ENCODE assay signal across 8 cellular contexts in genomic region chr15:90956551-90957104, GRCh38. TPM values are rescaled to one million over a fixed set of nuclear protein-coding genes. Genes with fewer than 3 reads are reported as not detected.
DNase-seq lines count a peak whose midpoint lies in the region; ATAC-seq, FAIRE-seq and TF ChIP-seq lines count a peak whose summit lies in the region.

No MANE protein-coding gene starts in this region.

- no peak for FAIRE-seq in pancreas (lab: Jason Lieb, UNC)

- peak overlapping the region; percentile 36 to 85 (median 68) for H3K4me3 ChIP-seq in pancreas
- H3K4me3 ChIP-seq in tibial artery: peak overlapping the region; percentile 75 to 88

- TF ChIP-seq CTCF in pancreas (IDR thresholded peaks at IDR 0.05) (peak; percentile 82 to 93 (median 90)), tibial artery (IDR thresholded peaks at IDR 0.05) (peak; percentile 92 to 97)

- DNase-seq in COLO668 (lab: John Stamatoyannopoulos, UW; ENCODE audit: unreplicated experiment) (peak; percentile 94), HuH-7.5 (ENCODE audit: low spot score) (peak; percentile 98), SK-N-DZ (ENCODE audit: low spot score) (peak; percentile 32), Right ventricle myocardium superior (peak; percentile 89), pancreas (peak; percentile 70 to 94 (median 84)), tibial artery (peak; percentile 57 to 86)
- DNase-seq in activated naive CD8-positive, alpha-beta T cell treated with anti-CD3 and anti-CD28 coated beads, Interleukin-2, amount 50 U/mL, for 16 hours (ENCODE audit: low read depth, low spot score): peak; percentile 19

- H3K9me3 ChIP-seq in pancreas: no peaks in the 10 kb centered on the region
- no peaks in the 10 kb centered on the region for H3K9me3 ChIP-seq in tibial artery

- 0 to 1% methylated on average over 47 to 50 of the region's 50 CpGs for WGBS in pancreas, 2 donors

- H3K4me1 ChIP-seq in pancreas (peaks cover 8 to 17% (median 8%) of the 10 kb centered on the region in 3 donors), tibial artery (peaks cover 0 to 65% (median 55%) of the 10 kb centered on the region in 4 donors)

- H3K27ac ChIP-seq in pancreas: peak overlapping the region; percentile 37 to 93 (median 50)
- peak overlapping the region; percentile 83 to 86 for H3K27ac ChIP-seq in tibial artery

- no peaks in the 10 kb centered on the region for H3K27me3 ChIP-seq in pancreas
- no peaks in the 10 kb centered on the region for H3K27me3 ChIP-seq in tibial artery

- H3K36me3 ChIP-seq in pancreas: peaks cover 0 to 16% (median 3%) of the 10 kb centered on the region in 3 donors
- H3K36me3 ChIP-seq in tibial artery: peaks cover 0 to 32% (median 30%) of the 10 kb centered on the region in 3 donors

- ATAC-seq in Right ventricle myocardium superior (ENCODE audit: poor library complexity) (peak; percentile 60), pancreas (peak; percentile 46 to 66 (median 64)), HG03342 (IDR thresholded peaks at IDR 0.05; ENCODE audit: unreplicated experiment) (no peak)

- intact Hi-C loops in Right ventricle myocardium superior (cut with DNase I) (loop anchor here (5.0 kb wide), 1 partner anchor 316 kb away; no protein-coding TSS in a partner anchor), pancreas (cut with DNase I) (loop anchor here in 2 of 3 donors (5.0 kb wide), 2 partner anchors 76 to 81 kb away; no protein-coding TSS in a partner anchor), tibial artery (cut with DNase I; ENCODE audit: low total_unique reads) (loop anchor here (5.0 kb wide), 2 partner anchors 36 to 91 kb away; partner anchors contain the start of gene PRC1)

RNA-seq across cellular contexts. Expression of gene RCCD1, which starts 1.9 kb away (rescaled TPM):
- 16.0 and 20.1 TPM in 2 replicates for polyA plus RNA-seq in SK-N-DZ (2014; cell fraction: cytosol; rRNA removed)
- 57.0 and 66.6 TPM in 2 replicates for polyA plus RNA-seq in SK-N-DZ (2014; cell fraction: nucleus; rRNA removed)
- total RNA-seq in Right ventricle myocardium superior: 9.3 TPM
- 10 to 100 TPM in 1 of 6 donors, 1 to 10 TPM in 5; 6.6 to 12.2 (median 7.8) TPM for total RNA-seq in pancreas
- polyA plus RNA-seq in pancreas: 10 to 100 TPM in 1 of 2 donors, 1 to 10 TPM in 1; 9.0 to 11.9 TPM

RNA-seq across cellular contexts. Expression of gene UNC45A, which starts 21.5 kb away (rescaled TPM):
- 32.5 and 38.0 TPM in 2 replicates for polyA plus RNA-seq in SK-N-DZ (2014; cell fraction: cytosol; rRNA removed)
- polyA plus RNA-seq in SK-N-DZ (2014; cell fraction: nucleus; rRNA removed): 70.6 and 74.9 TPM in 2 replicates
- total RNA-seq in Right ventricle myocardium superior: 26.5 TPM
- 10 to 100 TPM; 29.2 to 50.7 (median 32.2) TPM for total RNA-seq in pancreas
- 10 to 100 TPM; 50.0 to 51.3 TPM for polyA plus RNA-seq in pancreas

RNA-seq across cellular contexts. Expression of gene HDDC3, which starts 24.3 kb away (rescaled TPM):
- 25.1 and 25.3 TPM in 2 replicates for polyA plus RNA-seq in SK-N-DZ (2014; cell fraction: cytosol; rRNA removed)
- 17.6 and 23.1 TPM in 2 replicates for polyA plus RNA-seq in SK-N-DZ (2014; cell fraction: nucleus; rRNA removed)
- 15.5 TPM for total RNA-seq in Right ventricle myocardium superior
- total RNA-seq in pancreas: 10 to 100 TPM; 10.3 to 17.6 (median 13.3) TPM
- polyA plus RNA-seq in pancreas: 10 to 100 TPM; 16.6 to 20.9 TPM

RNA-seq across cellular contexts. Expression of gene PRC1, which starts 37.7 kb away (rescaled TPM):
- polyA plus RNA-seq in SK-N-DZ (2014; cell fraction: cytosol; rRNA removed): 398 and 437 TPM in 2 replicates
- polyA plus RNA-seq in SK-N-DZ (2014; cell fraction: nucleus; rRNA removed): 650 and 674 TPM in 2 replicates
- total RNA-seq in Right ventricle myocardium superior (3.7 TPM), pancreas (1 to 10 TPM; 3.9 to 5.8 (median 4.8) TPM)
- polyA plus RNA-seq in pancreas: 10 to 100 TPM in 1 of 2 donors, 1 to 10 TPM in 1; 5.1 to 12.7 TPM

RNA-seq across cellular contexts. Expression of gene MAN2A2, which starts 53.5 kb away (rescaled TPM):
- 8.3 and 8.6 TPM in 2 replicates for polyA plus RNA-seq in SK-N-DZ (2014; cell fraction: cytosol; rRNA removed)
- polyA plus RNA-seq in SK-N-DZ (2014; cell fraction: nucleus; rRNA removed): 88.2 and 151 TPM in 2 replicates
- total RNA-seq in Right ventricle myocardium superior (130 TPM), pancreas (10 to 100 TPM; 56.6 to 88.2 (median 67.7) TPM)
- 100 to 1,000 TPM in 1 of 2 donors, 10 to 100 TPM in 1; 57.2 to 118 TPM for polyA plus RNA-seq in pancreas

Comparison
In these comparisons a context has a peak if more than half of its experiments do, and no peak if none do; other contexts are left out.
1. DNase-seq: peak in every context shown above with its lines; median percentile 98 in HuH-7.5; 94 in COLO668; 89 in Right ventricle myocardium superior; 84 in pancreas; 72 in tibial artery; 32 in SK-N-DZ; 19 in activated naive CD8-positive, alpha-beta T cell treated with anti-CD3 and anti-CD28 coated beads, Interleukin-2, amount 50 U/mL, for 16 hours.